Comparison of ENCODE assay signal across 18 cellular contexts in the genomic region with DNA sequence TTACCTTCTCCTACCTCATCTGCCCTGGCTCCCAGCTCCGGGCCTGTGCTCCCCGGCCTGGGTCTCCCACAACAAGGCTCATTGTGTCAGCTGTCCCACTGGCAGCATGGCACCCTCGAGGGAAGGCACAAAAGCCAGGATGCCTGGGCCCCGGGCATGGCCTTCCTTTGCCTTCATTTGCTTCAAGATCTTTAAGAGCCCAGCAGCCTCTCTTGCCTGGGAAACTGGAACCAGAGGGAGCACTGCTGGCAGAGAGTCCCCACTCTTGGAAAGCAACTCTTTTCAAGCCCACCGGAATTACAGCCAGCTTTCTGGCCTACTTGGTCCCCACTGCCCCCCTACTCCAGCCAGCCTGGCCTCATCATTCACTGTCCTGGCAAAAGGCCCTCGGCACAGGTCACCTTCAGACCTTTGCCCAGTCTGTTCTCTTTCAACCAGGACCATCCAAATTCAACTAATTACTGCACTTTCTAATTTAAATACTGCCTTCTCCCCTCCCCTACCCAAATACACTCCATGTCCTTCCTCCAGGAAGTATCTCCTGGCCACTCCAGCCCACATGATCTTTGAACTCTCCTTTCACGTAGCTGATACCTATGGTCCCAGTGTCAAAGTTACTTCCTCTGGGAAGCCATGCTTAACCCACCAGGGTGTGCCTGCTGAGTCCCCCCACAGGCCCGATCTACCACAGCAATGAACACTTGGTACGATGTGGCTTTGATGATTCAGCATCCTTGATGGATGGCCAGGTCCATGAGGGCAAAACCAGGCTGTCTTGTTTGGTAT. TPM values are rescaled to one million over a fixed set of nuclear protein-coding genes. Genes with fewer than 3 reads are reported as not detected.
DNase-seq lines count a peak whose midpoint lies in the region; ATAC-seq and TF ChIP-seq lines count a peak whose summit lies in the region.
"Had no signal": no experiment of that assay in that cellular context is flagged by ENCODE, and none has a peak within 500 bp of the region (broad histone marks: within the 10 kb centered on the region; RNA-seq: fewer than 3 reads in every experiment).

No MANE protein-coding gene starts in this region.

- H3K27me3 Mint-ChIP-seq in Caco-2 (ENCODE audit: insufficient read depth, unreplicated experiment), result no peaks in the 10 kb centered on the region
- H3K27me3 Mint-ChIP-seq in WTC11 (ENCODE audit: low read depth), result no peaks in the 10 kb centered on the region
- H3K27me3 Mint-ChIP-seq in glutamatergic neuron (ENCODE audit: unreplicated experiment), result peaks cover 9% of the 10 kb centered on the region
- H3K27me3 Mint-ChIP-seq in activated T-cell treated with anti-CD3 and anti-CD28 coated beads, Interleukin-2, amount 50 U/mL, for 72 hours (ENCODE audit: low read depth), result no peaks in the 10 kb centered on the region
- H3K27me3 Mint-ChIP-seq: stimulated activated naive CD8-positive, alpha-beta T cell treated with anti-CD3 and anti-CD28 coated beads, Interleukin-15, Interleukin-2, amounts not matched to agents 100 ng/mL and 50 ng/mL, for 24 hours had no signal

- no peak for ATAC-seq in WTC11
- no peak for ATAC-seq in activated T-cell treated with anti-CD3 and anti-CD28 coated beads, Interleukin-2, amount 50 U/mL, for 72 hours (replicated peaks in 1 of 2)
- ATAC-seq: foreskin keratinocyte, sciatic nerve had no signal

- CTCF ChIA-PET in Caco-2 (lab: Charles Lee), result interaction anchor here (1.1 kb wide), 1 partner anchor 55 kb away, joined by 3 read pairs; a partner anchor contains a TSS
- CTCF ChIA-PET in WTC11 (lab: Charles Lee), result interaction anchor here (1.2 kb wide), 1 partner anchor 8 kb away, joined by 4 read pairs; no protein-coding TSS in a partner anchor

- H3K9me3 Mint-ChIP-seq in Caco-2 (ENCODE audit: unreplicated experiment) (no peaks in the 10 kb centered on the region), WTC11 (no peaks in the 10 kb centered on the region), glutamatergic neuron (ENCODE audit: unreplicated experiment) (no peaks in the 10 kb centered on the region)
- H3K9me3 Mint-ChIP-seq in activated T-cell treated with anti-CD3 and anti-CD28 coated beads, Interleukin-2, amount 50 U/mL, for 72 hours, result no peaks in the 10 kb centered on the region
- H3K9me3 Mint-ChIP-seq: stimulated activated naive CD8-positive, alpha-beta T cell treated with anti-CD3 and anti-CD28 coated beads, Interleukin-15, Interleukin-2, amounts not matched to agents 100 ng/mL and 50 ng/mL, for 24 hours; T-helper 1 cell treated with Interleukin-12 subunit alpha and Interleukin-12 subunit beta and Interleukin-4 antibody, amounts not matched to agents 30 μg/mL and 1 μg/mL, for 36 hours had no signal

- H3K4me1 Mint-ChIP-seq in Caco-2 (ENCODE audit: low read depth, unreplicated experiment), result peaks cover 17% of the 10 kb centered on the region
- H3K4me1 Mint-ChIP-seq in WTC11, result peaks cover 10% of the 10 kb centered on the region
- H3K4me1 Mint-ChIP-seq in glutamatergic neuron (ENCODE audit: low read depth, unreplicated experiment), result peaks cover 5% of the 10 kb centered on the region
- H3K4me1 Mint-ChIP-seq in activated T-cell treated with anti-CD3 and anti-CD28 coated beads, Interleukin-2, amount 50 U/mL, for 72 hours (ENCODE audit: low read depth), result no peaks in the 10 kb centered on the region

- no peak overlapping the region for H3K4me3 Mint-ChIP-seq in Caco-2 (ENCODE audit: unreplicated experiment)
- H3K4me3 Mint-ChIP-seq in WTC11, result no peak overlapping the region
- no peak overlapping the region for H3K4me3 Mint-ChIP-seq in glutamatergic neuron (ENCODE audit: unreplicated experiment)
- no peak overlapping the region for H3K4me3 Mint-ChIP-seq in activated T-cell treated with anti-CD3 and anti-CD28 coated beads, Interleukin-2, amount 50 U/mL, for 72 hours
- H3K4me3 Mint-ChIP-seq: stimulated activated naive CD8-positive, alpha-beta T cell treated with anti-CD3 and anti-CD28 coated beads, Interleukin-15, Interleukin-2, amounts not matched to agents 100 ng/mL and 50 ng/mL, for 24 hours; T-helper 1 cell treated with Interleukin-12 subunit alpha and Interleukin-12 subunit beta and Interleukin-4 antibody, amounts not matched to agents 30 μg/mL and 1 μg/mL, for 36 hours had no signal

- H3K4me3 ChIP-seq in Caco-2 (ENCODE audit: low read depth, low read length) (no peak overlapping the region), coronary artery (no peak overlapping the region)
- H3K4me3 ChIP-seq: GM23248 had no signal

- H3K36me3 Mint-ChIP-seq in Caco-2 (ENCODE audit: insufficient read depth, unreplicated experiment) (peaks cover 7% of the 10 kb centered on the region), WTC11 (no peaks in the 10 kb centered on the region; the same call in 1 of the 2 replicates), glutamatergic neuron (ENCODE audit: unreplicated experiment) (no peaks in the 10 kb centered on the region)
- H3K36me3 Mint-ChIP-seq in activated T-cell treated with anti-CD3 and anti-CD28 coated beads, Interleukin-2, amount 50 U/mL, for 72 hours (ENCODE audit: insufficient read depth in 2 of 2), result no peaks in the 10 kb centered on the region

- TF ChIP-seq CTCF in Caco-2 (IDR thresholded peaks at IDR 0.05; ENCODE audit: insufficient read depth in 1 of 2, low read depth in 1 of 2, low read length in 1 of 2, severe bottlenecking in 1 of 2, unreplicated experiment in 1 of 2) (no peak), WTC11 (IDR thresholded peaks at IDR 0.05) (no peak), glutamatergic neuron (IDR thresholded peaks at IDR 0.05; ENCODE audit: partially characterized antibody, unreplicated experiment) (no peak), coronary artery (IDR thresholded peaks at IDR 0.05) (no peak)

- intact Hi-C loops in Caco-2 (cut with micrococcal nuclease; ENCODE audit: unreplicated experiment), result no loop called here

- no peaks in the 10 kb centered on the region for H3K27me3 ChIP-seq in Caco-2 (replicated peaks; ENCODE audit: control insufficient read depth, insufficient read depth, low read length)
- H3K27me3 ChIP-seq: foreskin keratinocyte had no signal

- H3K27ac Mint-ChIP-seq in Caco-2 (ENCODE audit: unreplicated experiment), result peak overlapping the region; percentile 27
- peak overlapping the region; percentile 69 for H3K27ac Mint-ChIP-seq in WTC11
- H3K27ac Mint-ChIP-seq in glutamatergic neuron (ENCODE audit: unreplicated experiment), result peak overlapping the region; percentile 33
- H3K27ac Mint-ChIP-seq in activated T-cell treated with anti-CD3 and anti-CD28 coated beads, Interleukin-2, amount 50 U/mL, for 72 hours, result no peak overlapping the region
- H3K27ac Mint-ChIP-seq: stimulated activated naive CD8-positive, alpha-beta T cell treated with anti-CD3 and anti-CD28 coated beads, Interleukin-15, Interleukin-2, amounts not matched to agents 100 ng/mL and 50 ng/mL, for 24 hours; T-helper 1 cell treated with Interleukin-12 subunit alpha and Interleukin-12 subunit beta and Interleukin-4 antibody, amounts not matched to agents 30 μg/mL and 1 μg/mL, for 36 hours had no signal

- no TSS peak for BruUV-seq in Caco-2 (replicated peaks; lab: Mats Ljungman, UMichigan)

- DNase-seq in Caco-2, result no peak
- no peak for DNase-seq in WTC11 (ENCODE audit: low spot score)
- DNase-seq in glutamatergic neuron, result no peak
- DNase-seq in pons (ENCODE audit: low spot score), result peak; percentile 13
- DNase-seq in activated T-cell treated with anti-CD3 and anti-CD28 coated beads, Interleukin-2, amount 50 U/mL, for 72 hours, result no peak
- no peak for DNase-seq in NCI-H82 treated with DMSO at 0.1 percent for 48 hours (lab: John Stamatoyannopoulos, UW; ENCODE audit: unreplicated experiment)
- DNase-seq in coronary artery (ENCODE audit: low spot score), result no peak
- DNase-seq in EL, result no peak
- DNase-seq: activated naive CD4-positive, alpha-beta T cell treated with Interleukin-2 at 50 U/mL for 16 hours; AML-193; foreskin keratinocyte; GM23248; NCI-H526; SHP77 treated with DMSO at 0.1 percent for 48 hours; trophoblast cell had no signal

- no peaks in the 10 kb centered on the region for H3K36me3 ChIP-seq in Caco-2 (ENCODE audit: control insufficient read depth, insufficient read depth, low read length)

- H3K27ac ChIP-seq in coronary artery, result no peak overlapping the region
- H3K27ac ChIP-seq: foreskin keratinocyte, GM23248 had no signal

- POLR2A ChIA-PET in Caco-2 (lab: Charles Lee), result no interaction called here
- POLR2A ChIA-PET in WTC11 (lab: Charles Lee), result no interaction called here

- H3K4me1 ChIP-seq in Caco-2, result no peaks in the 10 kb centered on the region; the same call in 1 of the 2 replicates
- H3K4me1 ChIP-seq: foreskin keratinocyte had no signal

- no peaks in the 10 kb centered on the region for H3K9me3 ChIP-seq in Caco-2

TF ChIP-seq in WTC11, 78 proteins besides CTCF, POLR2A, EP300 and RAD21 (continues in another document):
- TF ChIP-seq, protein P1, sequence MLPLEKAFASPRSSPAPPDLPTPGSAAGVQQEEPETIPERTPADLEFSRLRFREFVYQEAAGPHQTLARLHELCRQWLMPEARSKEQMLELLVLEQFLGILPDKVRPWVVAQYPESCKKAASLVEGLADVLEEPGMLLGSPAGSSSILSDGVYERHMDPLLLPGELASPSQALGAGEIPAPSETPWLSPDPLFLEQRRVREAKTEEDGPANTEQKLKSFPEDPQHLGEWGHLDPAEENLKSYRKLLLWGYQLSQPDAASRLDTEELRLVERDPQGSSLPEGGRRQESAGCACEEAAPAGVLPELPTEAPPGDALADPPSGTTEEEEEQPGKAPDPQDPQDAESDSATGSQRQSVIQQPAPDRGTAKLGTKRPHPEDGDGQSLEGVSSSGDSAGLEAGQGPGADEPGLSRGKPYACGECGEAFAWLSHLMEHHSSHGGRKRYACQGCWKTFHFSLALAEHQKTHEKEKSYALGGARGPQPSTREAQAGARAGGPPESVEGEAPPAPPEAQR (CRISPR knock-in tag; IDR thresholded peaks at IDR 0.05), result no peak
- TF ChIP-seq HMGA2 (CRISPR knock-in tag; IDR thresholded peaks at IDR 0.05), result no peak
- no peak for TF ChIP-seq NR1H2 (CRISPR knock-in tag; IDR thresholded peaks at IDR 0.05)

RNA-seq across cellular contexts. Expression of a gene that starts 8.9 kb away (rescaled TPM):
- total RNA-seq in Caco-2 (2022) (21.7 and 28.6 TPM in 2 replicates), WTC11 (2021) (20.6 to 24.5 TPM (median 23.8 TPM) in 3 replicates), glutamatergic neuron (ENCODE audit: unreplicated experiment) (38.0 TPM)
- 10 to 100 TPM; 30.6 to 32.6 TPM for total RNA-seq in activated T-cell treated with anti-CD3 and anti-CD28 coated beads, Interleukin-2, amount 50 U/mL, for 72 hours

RNA-seq across cellular contexts. Expression of a gene that starts 24.2 kb away (rescaled TPM):
- 35.6 and 39.9 TPM in 2 replicates for total RNA-seq in Caco-2 (2022)
- total RNA-seq in WTC11 (2021), result 20.8 to 23.2 TPM (median 21.6 TPM) in 3 replicates
- total RNA-seq in glutamatergic neuron (ENCODE audit: unreplicated experiment), result 25.6 TPM
- 10 to 100 TPM; 15.9 to 17.7 TPM for total RNA-seq in activated T-cell treated with anti-CD3 and anti-CD28 coated beads, Interleukin-2, amount 50 U/mL, for 72 hours

RNA-seq across cellular contexts. Expression of a gene that starts 38.9 kb away (rescaled TPM):
- total RNA-seq in Caco-2 (2022) (71.0 and 73.7 TPM in 2 replicates), WTC11 (2021) (39.7 to 46.3 TPM (median 45.2 TPM) in 3 replicates), glutamatergic neuron (ENCODE audit: unreplicated experiment) (18.2 TPM)
- total RNA-seq in activated T-cell treated with anti-CD3 and anti-CD28 coated beads, Interleukin-2, amount 50 U/mL, for 72 hours, result 10 to 100 TPM; 48.7 to 53.7 TPM

RNA-seq across cellular contexts. Expression of a gene that starts 55.4 kb away (rescaled TPM):
- total RNA-seq in Caco-2 (2022) (25.9 and 30.0 TPM in 2 replicates), WTC11 (2021) (25.8 to 28.7 TPM (median 25.8 TPM) in 3 replicates), glutamatergic neuron (ENCODE audit: unreplicated experiment) (35.9 TPM)
- total RNA-seq in activated T-cell treated with anti-CD3 and anti-CD28 coated beads, Interleukin-2, amount 50 U/mL, for 72 hours, result 10 to 100 TPM; 12.7 to 15.0 TPM
